ENCODE assay signal across 11 cellular contexts in the genomic region with DNA sequence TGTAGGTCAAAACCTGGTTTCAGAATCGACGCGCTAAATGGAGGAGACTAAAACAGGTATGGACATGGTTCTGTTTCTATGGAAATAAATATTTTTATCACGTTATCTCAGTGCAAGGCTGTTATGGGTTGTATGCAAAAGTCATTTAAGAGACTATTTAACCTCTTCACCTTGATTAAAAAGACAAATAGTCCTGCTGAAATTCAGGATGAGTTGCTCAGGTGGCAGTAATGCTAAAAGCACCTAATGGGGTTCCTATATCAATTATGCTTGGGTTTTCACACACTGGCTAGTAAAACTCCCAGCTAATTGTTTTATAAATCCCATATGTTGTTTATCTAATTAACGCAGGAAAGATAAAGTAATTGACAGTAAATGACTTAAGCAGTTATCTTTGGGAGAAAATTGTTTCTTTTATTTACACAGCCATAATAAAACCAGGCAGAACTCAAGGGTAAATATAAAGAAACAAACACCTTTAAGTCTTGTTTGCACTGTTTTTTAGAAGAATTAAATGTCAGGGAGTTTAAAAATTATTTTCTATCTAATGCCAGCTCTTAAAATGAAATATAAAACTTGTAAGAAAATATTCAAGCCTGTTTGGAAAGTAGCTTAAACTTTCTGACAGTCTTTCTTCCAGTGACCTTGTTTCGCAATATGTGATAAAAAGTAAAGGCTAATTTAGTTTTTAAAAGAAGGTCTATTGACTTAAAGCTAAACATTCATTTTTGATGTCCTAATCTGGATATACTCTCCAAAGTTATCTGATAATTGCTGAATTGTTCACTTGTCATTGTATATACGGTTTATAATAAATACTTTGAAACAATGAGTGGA. TPM values are rescaled to one million over a fixed set of nuclear protein-coding genes. Genes with fewer than 3 reads are reported as not detected.
DNase-seq lines count a peak whose midpoint lies in the region; ATAC-seq and TF ChIP-seq lines count a peak whose summit lies in the region.
"Had no signal": no experiment of that assay in that cellular context is flagged by ENCODE, and none has a peak within 500 bp of the region (broad histone marks: within the 10 kb centered on the region; RNA-seq: fewer than 3 reads in every experiment).

No MANE protein-coding gene starts in this region.

- peaks cover 32 to 47% of the 10 kb centered on the region in 2 donors for H3K36me3 Mint-ChIP-seq in CD14-positive monocyte
- no peaks in the 10 kb centered on the region for H3K36me3 Mint-ChIP-seq in naive thymus-derived CD4-positive, alpha-beta T cell
- no peaks in the 10 kb centered on the region for H3K36me3 Mint-ChIP-seq in activated CD4-positive, alpha-beta memory T cell treated with anti-CD3 and anti-CD28 coated beads for 36 hours

- peaks cover 0 to 31% of the 10 kb centered on the region in 2 donors for H3K4me1 ChIP-seq in naive thymus-derived CD4-positive, alpha-beta T cell (ENCODE audit: control insufficient read depth in 2 of 2, insufficient read depth in 2 of 2, low read length in 2 of 2)

- H3K27me3 Mint-ChIP-seq in CD14-positive monocyte (ENCODE audit: low read depth in 3 of 3) = no peaks in the 10 kb centered on the region
- peaks cover 49 to 83% (median 76%) of the 10 kb centered on the region in 5 donors for H3K27me3 Mint-ChIP-seq in naive thymus-derived CD4-positive, alpha-beta T cell
- peaks cover 67% of the 10 kb centered on the region for H3K27me3 Mint-ChIP-seq in activated CD4-positive, alpha-beta memory T cell treated with anti-CD3 and anti-CD28 coated beads for 36 hours

- intact Hi-C loops in CD14-positive monocyte (cut with micrococcal nuclease) = loop anchor here (5.0 to 10.0 kb wide), 3 partner anchors 62 to 154 kb away; a partner anchor contains a TSS
- intact Hi-C loops in naive thymus-derived CD4-positive, alpha-beta T cell (cut with micrococcal nuclease) = loop anchor here in 1 of 2 donors (5.0 kb wide), 1 partner anchor 379 kb away; a partner anchor contains a TSS
- intact Hi-C loops in sciatic nerve (cut with DNase I) = no loop called here
- intact Hi-C loops in activated CD4-positive, alpha-beta memory T cell treated with anti-CD3 and anti-CD28 coated beads for 36 hours (cut with micrococcal nuclease) = loop anchor here (5.0 to 10.0 kb wide), 3 partner anchors 101 to 382 kb away; a partner anchor contains a TSS

- H3K36me3 ChIP-seq in naive thymus-derived CD4-positive, alpha-beta T cell (ENCODE audit: control insufficient read depth in 2 of 3, insufficient read depth in 3 of 3, low read length in 3 of 3) = no peaks in the 10 kb centered on the region

- H3K27ac Mint-ChIP-seq in CD14-positive monocyte = peak overlapping the region in 5 of 7 donors; percentile 95 to 98 (median 96)
- H3K27ac Mint-ChIP-seq in naive thymus-derived CD4-positive, alpha-beta T cell = no peak overlapping the region
- no peak overlapping the region for H3K27ac Mint-ChIP-seq in activated CD4-positive, alpha-beta memory T cell treated with anti-CD3 and anti-CD28 coated beads for 36 hours

- H3K4me1 Mint-ChIP-seq in CD14-positive monocyte = peaks cover 66% of the 10 kb centered on the region
- peaks cover 17 to 34% (median 30%) of the 10 kb centered on the region in 7 donors for H3K4me1 Mint-ChIP-seq in naive thymus-derived CD4-positive, alpha-beta T cell
- peaks cover 20% of the 10 kb centered on the region for H3K4me1 Mint-ChIP-seq in activated CD4-positive, alpha-beta memory T cell treated with anti-CD3 and anti-CD28 coated beads for 36 hours (ENCODE audit: low read depth)

- H3K9me3 ChIP-seq in naive thymus-derived CD4-positive, alpha-beta T cell (ENCODE audit: control insufficient read depth in 2 of 3, low read length in 3 of 3) = no peaks in the 10 kb centered on the region
- H3K9me3 ChIP-seq: HAP-1, SJSA1 had no signal

- POLR2A ChIA-PET in naive thymus-derived CD4-positive, alpha-beta T cell (lab: Charles Lee) = no interaction called here
- POLR2A ChIA-PET in activated CD4-positive, alpha-beta memory T cell treated with anti-CD3 and anti-CD28 coated beads for 36 hours (lab: Charles Lee) = no interaction called here

- TF ChIP-seq CTCF in CD14-positive monocyte (IDR thresholded peaks at IDR 0.05) (no peak), coronary artery (IDR thresholded peaks at IDR 0.05) (no peak)

- ATAC-seq in naive thymus-derived CD4-positive, alpha-beta T cell = no peak
- ATAC-seq in sciatic nerve = no peak

- peaks cover 16 to 26% of the 10 kb centered on the region in 2 donors for H3K27me3 ChIP-seq in naive thymus-derived CD4-positive, alpha-beta T cell (ENCODE audit: control insufficient read depth in 2 of 2, insufficient read depth in 2 of 2, low read length in 2 of 2)
- H3K27me3 ChIP-seq: SJSA1 had no signal

- DNase-seq in CD14-positive monocyte (ENCODE audit: low spot score) (no peak), HuH-7 (ENCODE audit: low spot score) (peak; percentile 32), coronary artery (ENCODE audit: low spot score) (no peak), Ammon's horn (ENCODE audit: low spot score) (no peak), sciatic nerve (ENCODE audit: low spot score) (no peak)
- DNase-seq in naive thymus-derived CD4-positive, alpha-beta T cell = no peak
- DNase-seq in activated CD4-positive, alpha-beta memory T cell treated with anti-CD3 and anti-CD28 coated beads for 36 hours = no peak
- no peak for DNase-seq in activated naive CD4-positive, alpha-beta T cell treated with Interleukin-2 at 50 U/mL for 16 hours
- DNase-seq: stimulated activated CD8-positive, alpha-beta memory T cell treated with anti-CD3 and anti-CD28 coated beads, Interleukin-4, amount 100 ng/mL, for 48 hours had no signal

- peak overlapping the region; percentile 82 for H3K4me3 ChIP-seq in coronary artery
- no peak overlapping the region for H3K4me3 ChIP-seq in naive thymus-derived CD4-positive, alpha-beta T cell (ENCODE audit: low read length)
- H3K4me3 ChIP-seq: SJSA1 had no signal

- H3K4me3 Mint-ChIP-seq in CD14-positive monocyte = peak overlapping the region; percentile 97 to 100
- peak overlapping the region in 9 of 10 donors; percentile 24 to 90 (median 51) for H3K4me3 Mint-ChIP-seq in naive thymus-derived CD4-positive, alpha-beta T cell
- no peak overlapping the region for H3K4me3 Mint-ChIP-seq in activated CD4-positive, alpha-beta memory T cell treated with anti-CD3 and anti-CD28 coated beads for 36 hours

- CTCF ChIA-PET in naive thymus-derived CD4-positive, alpha-beta T cell (lab: Charles Lee) = interaction anchor here (1.0 kb wide), 1 partner anchor 290 kb away, joined by 6 read pairs; no protein-coding TSS in a partner anchor
- CTCF ChIA-PET in activated CD4-positive, alpha-beta memory T cell treated with anti-CD3 and anti-CD28 coated beads for 36 hours (lab: Charles Lee) = interaction anchor here (1.1 kb wide), 1 partner anchor 155 kb away, joined by 3 read pairs; a partner anchor contains a TSS

- H3K27ac ChIP-seq in coronary artery = no peak overlapping the region
- H3K27ac ChIP-seq in naive thymus-derived CD4-positive, alpha-beta T cell (ENCODE audit: low read depth, low read length) = no peak overlapping the region
- H3K27ac ChIP-seq: SJSA1 had no signal

- H3K9me3 Mint-ChIP-seq in CD14-positive monocyte = peaks cover 0 to 2% (median 0%) of the 10 kb centered on the region in 7 donors
- H3K9me3 Mint-ChIP-seq in naive thymus-derived CD4-positive, alpha-beta T cell = peaks cover 0 to 4% (median 0%) of the 10 kb centered on the region in 11 donors
- no peaks in the 10 kb centered on the region for H3K9me3 Mint-ChIP-seq in activated CD4-positive, alpha-beta memory T cell treated with anti-CD3 and anti-CD28 coated beads for 36 hours

RNA-seq across cellular contexts. Expression of a gene that starts 3.2 kb away (rescaled TPM):
- 10 to 100 TPM; 33.6 to 54.6 TPM for polyA plus RNA-seq in CD14-positive monocyte
- total RNA-seq in naive thymus-derived CD4-positive, alpha-beta T cell = 10 to 100 TPM in 1 of 5 experiments, 1 to 10 TPM in 1, under 1 TPM in 1, not detected in 2; 0.27 to 21.4 (median 5.5) TPM
- under 1 TPM; 0.18 to 0.24 TPM for polyA plus RNA-seq in naive thymus-derived CD4-positive, alpha-beta T cell
- total RNA-seq in sciatic nerve = 15.3 TPM
- total RNA-seq in activated CD4-positive, alpha-beta memory T cell treated with anti-CD3 and anti-CD28 coated beads for 36 hours = under 1 TPM; 0.31 to 0.55 TPM

Comparison
In these comparisons a context has a peak if more than half of its experiments do, and no peak if none do; other contexts are left out.
1. H3K27ac Mint-ChIP-seq: peak in CD14-positive monocyte (5 of 7); none in naive thymus-derived CD4-positive, alpha-beta T cell (0 of 9) and activated CD4-positive, alpha-beta memory T cell treated with anti-CD3 and anti-CD28 coated beads for 36 hours (single experiment).